ENCODE assay signal across 8 cellular contexts in the genomic region with DNA sequence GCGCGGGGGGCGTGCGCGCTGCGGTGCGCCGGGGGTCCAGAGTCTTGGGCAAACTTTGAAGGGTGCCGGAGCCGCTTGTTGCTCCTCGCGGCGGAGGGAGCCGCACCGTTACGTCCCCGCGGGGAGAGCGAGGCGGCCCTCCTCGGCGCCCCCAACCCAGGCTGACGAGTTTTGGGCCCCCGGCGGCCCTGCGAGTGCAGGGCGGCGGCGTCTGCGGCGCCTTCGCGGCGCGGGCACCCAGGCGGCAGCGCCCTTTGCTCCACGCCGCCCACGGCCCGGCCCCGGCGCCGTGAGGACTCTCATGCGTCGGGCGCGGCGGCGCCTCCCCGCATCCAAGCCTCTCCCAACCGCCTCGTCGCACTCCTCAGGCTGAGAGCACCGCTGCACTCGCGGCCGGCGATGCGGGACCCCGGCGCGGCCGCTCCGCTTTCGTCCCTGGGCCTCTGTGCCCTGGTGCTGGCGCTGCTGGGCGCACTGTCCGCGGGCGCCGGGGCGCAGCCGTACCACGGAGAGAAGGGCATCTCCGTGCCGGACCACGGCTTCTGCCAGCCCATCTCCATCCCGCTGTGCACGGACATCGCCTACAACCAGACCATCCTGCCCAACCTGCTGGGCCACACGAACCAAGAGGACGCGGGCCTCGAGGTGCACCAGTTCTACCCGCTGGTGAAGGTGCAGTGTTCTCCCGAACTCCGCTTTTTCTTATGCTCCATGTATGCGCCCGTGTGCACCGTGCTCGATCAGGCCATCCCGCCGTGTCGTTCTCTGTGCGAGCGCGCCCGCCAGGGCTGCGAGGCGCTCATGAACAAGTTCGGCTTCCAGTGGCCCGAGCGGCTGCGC. TPM values are rescaled to one million over a fixed set of nuclear protein-coding genes. Genes with fewer than 3 reads are reported as not detected.
DNase-seq lines count a peak whose midpoint lies in the region; TF ChIP-seq lines count a peak whose summit lies in the region.

No MANE protein-coding gene starts in this region.

- no peak for TF ChIP-seq CTCF in progenitor cell of endocrine pancreas (IDR thresholded peaks at IDR 0.05; ENCODE audit: unreplicated experiment)

- H3K4me3 ChIP-seq in GM08714 (ENCODE audit: low read length): peak overlapping the region; percentile 83

- peak; percentile 34 for DNase-seq in HCEC 1CT
- DNase-seq in NCI-H2227 (lab: John Stamatoyannopoulos, UW; ENCODE audit: unreplicated experiment): peak; percentile 64
- peak; percentile 18 for DNase-seq in activated effector memory CD4-positive, alpha-beta T cell treated with Interleukin-2 at 50 U/mL for 16 hours
- DNase-seq in glomerular visceral epithelial cell (ENCODE audit: extremely low spot score): peak; percentile 52
- DNase-seq in progenitor cell of endocrine pancreas (ENCODE audit: low spot score, unreplicated experiment): no peak
- no peak for DNase-seq in NCI-H1436 (lab: John Stamatoyannopoulos, UW)
- DNase-seq in NK-92 treated with Interleukin-12 subunit alpha and Interleukin-12 subunit beta, amount 100 ng/mL, for 24 hours (lab: John Stamatoyannopoulos, UW): no peak

- no peaks in the 10 kb centered on the region for H3K9me3 Mint-ChIP-seq in progenitor cell of endocrine pancreas (ENCODE audit: low read depth)

- peak overlapping the region; percentile 85 for H3K4me3 Mint-ChIP-seq in progenitor cell of endocrine pancreas (ENCODE audit: low read depth)

- no peaks in the 10 kb centered on the region for H3K27me3 Mint-ChIP-seq in progenitor cell of endocrine pancreas

- H3K4me1 Mint-ChIP-seq in progenitor cell of endocrine pancreas (ENCODE audit: low read depth): peaks cover 22% of the 10 kb centered on the region

- H3K27ac Mint-ChIP-seq in progenitor cell of endocrine pancreas: peak overlapping the region; percentile 91

- peaks cover 4% of the 10 kb centered on the region for H3K36me3 Mint-ChIP-seq in progenitor cell of endocrine pancreas (ENCODE audit: insufficient read depth)

RNA-seq across cellular contexts. Expression of a gene that starts 0.8 kb away (rescaled TPM):
- 74.2 and 74.4 TPM in 2 replicates for total RNA-seq in progenitor cell of endocrine pancreas

RNA-seq across cellular contexts. Expression of a gene that starts 38.6 kb away (rescaled TPM):
- total RNA-seq in progenitor cell of endocrine pancreas: not detected in 2 replicates

Comparison
In these comparisons a context has a peak if more than half of its experiments do, and no peak if none do; other contexts are left out.
1. DNase-seq: peak in HCEC 1CT (single experiment), NCI-H2227 (single experiment), activated effector memory CD4-positive, alpha-beta T cell treated with Interleukin-2 at 50 U/mL for 16 hours (single experiment) and glomerular visceral epithelial cell (single experiment); none in progenitor cell of endocrine pancreas (single experiment), NCI-H1436 (single experiment) and NK-92 treated with Interleukin-12 subunit alpha and Interleukin-12 subunit beta, amount 100 ng/mL, for 24 hours (single experiment).